1 cellular context compared by ENCODE assay signal in genomic region chr20:15310361-15310760, GRCh38.
TF ChIP-seq lines count a peak whose summit lies in the region.

No MANE protein-coding gene starts in this region.

TF ChIP-seq in GM12878, 131 proteins besides CTCF, POLR2A, EP300 and RAD21 (continued from another document):
- TF ChIP-seq ATF2 (IDR thresholded peaks at IDR 0.05; ENCODE audit: low read length) (no peak), DPF2 (IDR thresholded peaks at IDR 0.05) (no peak), CUX1 (IDR thresholded peaks at IDR 0.05; ENCODE audit: insufficient replicate concordance, low read depth, low read length) (no peak), E2F4 (IDR thresholded peaks at IDR 0.05; ENCODE audit: low read depth, low read length) (no peak), PAX8 (IDR thresholded peaks at IDR 0.05) (no peak), NR2F1 (conservative IDR thresholded peaks at IDR 0.05) (no peak)
- TF ChIP-seq, protein P1, sequence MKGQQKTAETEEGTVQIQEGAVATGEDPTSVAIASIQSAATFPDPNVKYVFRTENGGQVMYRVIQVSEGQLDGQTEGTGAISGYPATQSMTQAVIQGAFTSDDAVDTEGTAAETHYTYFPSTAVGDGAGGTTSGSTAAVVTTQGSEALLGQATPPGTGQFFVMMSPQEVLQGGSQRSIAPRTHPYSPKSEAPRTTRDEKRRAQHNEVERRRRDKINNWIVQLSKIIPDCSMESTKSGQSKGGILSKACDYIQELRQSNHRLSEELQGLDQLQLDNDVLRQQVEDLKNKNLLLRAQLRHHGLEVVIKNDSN (IDR thresholded peaks at IDR 0.05; ENCODE audit: borderline replicate concordance, extremely low read length, insufficient read depth, low read depth, low read length) = no peak
- TF ChIP-seq, protein P2, sequence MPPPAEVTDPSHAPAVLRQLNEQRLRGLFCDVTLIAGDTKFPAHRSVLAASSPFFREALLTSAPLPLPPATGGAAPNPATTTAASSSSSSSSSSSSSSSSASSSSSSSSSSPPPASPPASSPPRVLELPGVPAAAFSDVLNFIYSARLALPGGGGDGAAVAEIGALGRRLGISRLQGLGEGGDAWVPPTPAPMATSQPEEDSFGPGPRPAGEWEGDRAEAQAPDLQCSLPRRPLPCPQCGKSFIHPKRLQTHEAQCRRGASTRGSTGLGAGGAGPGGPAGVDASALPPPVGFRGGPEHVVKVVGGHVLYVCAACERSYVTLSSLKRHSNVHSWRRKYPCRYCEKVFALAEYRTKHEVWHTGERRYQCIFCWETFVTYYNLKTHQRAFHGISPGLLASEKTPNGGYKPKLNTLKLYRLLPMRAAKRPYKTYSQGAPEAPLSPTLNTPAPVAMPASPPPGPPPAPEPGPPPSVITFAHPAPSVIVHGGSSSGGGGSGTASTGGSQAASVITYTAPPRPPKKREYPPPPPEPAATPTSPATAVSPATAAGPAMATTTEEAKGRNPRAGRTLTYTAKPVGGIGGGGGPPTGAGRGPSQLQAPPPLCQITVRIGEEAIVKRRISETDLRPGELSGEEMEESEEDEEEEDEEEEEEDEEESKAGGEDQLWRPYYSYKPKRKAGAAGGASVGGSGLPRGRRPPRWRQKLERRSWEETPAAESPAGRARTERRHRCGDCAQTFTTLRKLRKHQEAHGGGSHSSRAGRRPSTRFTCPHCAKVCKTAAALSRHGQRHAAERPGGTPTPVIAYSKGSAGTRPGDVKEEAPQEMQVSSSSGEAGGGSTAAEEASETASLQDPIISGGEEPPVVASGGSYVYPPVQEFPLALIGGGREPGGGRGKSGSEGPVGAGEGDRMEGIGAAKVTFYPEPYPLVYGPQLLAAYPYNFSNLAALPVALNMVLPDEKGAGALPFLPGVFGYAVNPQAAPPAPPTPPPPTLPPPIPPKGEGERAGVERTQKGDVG (CRISPR knock-in tag; IDR thresholded peaks at IDR 0.05) = no peak
